In genomic region chr19:12065100-12065538, GRCh38 we compare ENCODE assay signal across 8 cellular contexts. TPM values are rescaled to one million over a fixed set of nuclear protein-coding genes. Genes with fewer than 3 reads are reported as not detected.
DNase-seq lines count a peak whose midpoint lies in the region; ATAC-seq lines count a peak whose summit lies in the region.

No MANE protein-coding gene starts in this region.

- ATAC-seq in HG02938 (IDR thresholded peaks at IDR 0.05; ENCODE audit: unreplicated experiment) (peak; percentile 13), HG02970 (IDR thresholded peaks at IDR 0.05; ENCODE audit: low FRiP score, unreplicated experiment) (no peak)
- peak in 1 of 2 donors; percentile 74 for ATAC-seq in natural killer cell treated with Interleukin-12 subunit alpha and Interleukin-12 subunit beta and Interleukin-15 and Interleukin-18, amount 100 ng/mL, for 72 hours

- peaks cover 26% of the 10 kb centered on the region for H3K36me3 Mint-ChIP-seq in activated T-cell treated with anti-CD3 and anti-CD28 coated beads, Interleukin-2, amount 50 U/mL, for 24 hours (ENCODE audit: low read depth)
- H3K36me3 Mint-ChIP-seq in natural killer cell treated with Interleukin-12 subunit alpha and Interleukin-12 subunit beta and Interleukin-15 and Interleukin-18, amount 100 ng/mL, for 72 hours, result peaks cover under 1% of the 10 kb centered on the region

- peak overlapping the region; percentile 77 for H3K4me3 Mint-ChIP-seq in activated T-cell treated with anti-CD3 and anti-CD28 coated beads, Interleukin-2, amount 50 U/mL, for 24 hours
- peak overlapping the region; percentile 77 for H3K4me3 Mint-ChIP-seq in natural killer cell treated with Interleukin-12 subunit alpha and Interleukin-12 subunit beta and Interleukin-15 and Interleukin-18, amount 100 ng/mL, for 72 hours

- DNase-seq in DMS53 treated with DMSO at 0.1 percent for 48 hours (lab: John Stamatoyannopoulos, UW; ENCODE audit: unreplicated experiment) (peak; percentile 2), fibroblast of the conjunctiva (ENCODE audit: low read depth) (peak; percentile 5), NCI-H524 treated with DMSO at 0.1 percent for 48 hours (lab: John Stamatoyannopoulos, UW) (no peak), occipital lobe (lab: John Stamatoyannopoulos, UW) (no peak)
- no peak for DNase-seq in activated T-cell treated with anti-CD3 and anti-CD28 coated beads, Interleukin-2, amount 50 U/mL, for 24 hours
- DNase-seq in natural killer cell treated with Interleukin-12 subunit alpha and Interleukin-12 subunit beta and Interleukin-15 and Interleukin-18, amount 100 ng/mL, for 72 hours (ENCODE audit: low spot score), result no peak

- peaks cover 10% of the 10 kb centered on the region for H3K4me1 Mint-ChIP-seq in activated T-cell treated with anti-CD3 and anti-CD28 coated beads, Interleukin-2, amount 50 U/mL, for 24 hours (ENCODE audit: low read depth)
- H3K4me1 Mint-ChIP-seq in natural killer cell treated with Interleukin-12 subunit alpha and Interleukin-12 subunit beta and Interleukin-15 and Interleukin-18, amount 100 ng/mL, for 72 hours (ENCODE audit: low read depth in 2 of 2), result peaks cover 0 to 7% of the 10 kb centered on the region in 2 donors

- peaks cover 11% of the 10 kb centered on the region for H3K9me3 Mint-ChIP-seq in activated T-cell treated with anti-CD3 and anti-CD28 coated beads, Interleukin-2, amount 50 U/mL, for 24 hours
- no peaks in the 10 kb centered on the region for H3K9me3 Mint-ChIP-seq in natural killer cell treated with Interleukin-12 subunit alpha and Interleukin-12 subunit beta and Interleukin-15 and Interleukin-18, amount 100 ng/mL, for 72 hours

- H3K27me3 Mint-ChIP-seq in activated T-cell treated with anti-CD3 and anti-CD28 coated beads, Interleukin-2, amount 50 U/mL, for 24 hours, result no peaks in the 10 kb centered on the region
- no peaks in the 10 kb centered on the region for H3K27me3 Mint-ChIP-seq in natural killer cell treated with Interleukin-12 subunit alpha and Interleukin-12 subunit beta and Interleukin-15 and Interleukin-18, amount 100 ng/mL, for 72 hours

- H3K27ac Mint-ChIP-seq in activated T-cell treated with anti-CD3 and anti-CD28 coated beads, Interleukin-2, amount 50 U/mL, for 24 hours, result no peak overlapping the region
- H3K27ac Mint-ChIP-seq in natural killer cell treated with Interleukin-12 subunit alpha and Interleukin-12 subunit beta and Interleukin-15 and Interleukin-18, amount 100 ng/mL, for 72 hours, result peak overlapping the region in 1 of 2 donors; percentile 60

RNA-seq across cellular contexts. Expression of gene ZNF844, which starts 0.6 kb away (rescaled TPM):
- 1 to 10 TPM; 4.1 to 9.4 TPM for total RNA-seq in natural killer cell treated with Interleukin-12 subunit alpha and Interleukin-12 subunit beta and Interleukin-15 and Interleukin-18, amount 100 ng/mL, for 72 hours
- total RNA-seq in occipital lobe, result 13.7 TPM

RNA-seq across cellular contexts. Expression of gene ZNF878, which starts 12.4 kb away (rescaled TPM):
- total RNA-seq in natural killer cell treated with Interleukin-12 subunit alpha and Interleukin-12 subunit beta and Interleukin-15 and Interleukin-18, amount 100 ng/mL, for 72 hours, result under 1 TPM; 0.39 to 0.48 TPM
- total RNA-seq in occipital lobe, result 0.31 TPM

RNA-seq across cellular contexts. Expression of gene ZNF433, which starts 29.6 kb away (rescaled TPM):
- total RNA-seq in natural killer cell treated with Interleukin-12 subunit alpha and Interleukin-12 subunit beta and Interleukin-15 and Interleukin-18, amount 100 ng/mL, for 72 hours, result 1 to 10 TPM; 3.7 TPM
- 19.5 TPM for total RNA-seq in occipital lobe

Comparison
In these comparisons a context has a peak if more than half of its experiments do, and no peak if none do; other contexts are left out.
1. DNase-seq: peak in DMS53 treated with DMSO at 0.1 percent for 48 hours (single experiment) and fibroblast of the conjunctiva (single experiment); none in activated T-cell treated with anti-CD3 and anti-CD28 coated beads, Interleukin-2, amount 50 U/mL, for 24 hours (single experiment), natural killer cell treated with Interleukin-12 subunit alpha and Interleukin-12 subunit beta and Interleukin-15 and Interleukin-18, amount 100 ng/mL, for 72 hours (single experiment), NCI-H524 treated with DMSO at 0.1 percent for 48 hours (single experiment) and occipital lobe (single experiment).